Comparison of ENCODE assay signal across 8 cellular contexts in genomic region chr11:124115782-124116616, GRCh38. TPM values are rescaled to one million over a fixed set of nuclear protein-coding genes. Genes with fewer than 3 reads are reported as not detected.
A peak's percentile ranks its signal among the peaks of the same experiment; 100 is the strongest.
DNase-seq lines count a peak whose midpoint lies in the region; ATAC-seq and TF ChIP-seq lines count a peak whose summit lies in the region.

No MANE protein-coding gene starts in this region.

- H3K9me3 ChIP-seq in CD8-positive, alpha-beta T cell (ENCODE audit: low read length): no peaks in the 10 kb centered on the region
- no peaks in the 10 kb centered on the region for H3K9me3 ChIP-seq in HEK293 (ENCODE audit: control insufficient read depth, insufficient read depth, low read depth, low read length)
- H3K9me3 ChIP-seq in heart left ventricle: no peaks in the 10 kb centered on the region
- H3K9me3 ChIP-seq in prostate gland: no peaks in the 10 kb centered on the region

- H3K27me3 Mint-ChIP-seq in CD8-positive, alpha-beta T cell (ENCODE audit: low read depth): peaks cover 3% of the 10 kb centered on the region
- peaks cover 5% of the 10 kb centered on the region for H3K27me3 Mint-ChIP-seq in activated CD8-positive, alpha-beta T cell treated with anti-CD3 and anti-CD28 coated beads for 36 hours

- H3K36me3 Mint-ChIP-seq in CD8-positive, alpha-beta T cell: peaks cover 31% of the 10 kb centered on the region
- peaks cover 5% of the 10 kb centered on the region for H3K36me3 Mint-ChIP-seq in activated CD8-positive, alpha-beta T cell treated with anti-CD3 and anti-CD28 coated beads for 36 hours (ENCODE audit: low read depth)

- H3K27ac ChIP-seq in CD8-positive, alpha-beta T cell (ENCODE audit: low read depth, low read length): peak overlapping the region; percentile 30
- H3K27ac ChIP-seq in HEK293 (ENCODE audit: extremely low read depth, low read depth, low read length): no peak overlapping the region
- H3K27ac ChIP-seq in heart left ventricle: peak overlapping the region in 6 of 12 donors; percentile 5 to 71 (median 36)
- H3K27ac ChIP-seq in prostate gland: peak overlapping the region; percentile 32 to 53

- peaks cover 6% of the 10 kb centered on the region for H3K4me1 ChIP-seq in CD8-positive, alpha-beta T cell (ENCODE audit: insufficient read depth, low read length)
- no peaks in the 10 kb centered on the region for H3K4me1 ChIP-seq in HEK293 (ENCODE audit: control insufficient read depth, insufficient read depth, low read length)
- peaks cover 0 to 18% (median 4%) of the 10 kb centered on the region in 12 donors for H3K4me1 ChIP-seq in heart left ventricle
- H3K4me1 ChIP-seq in prostate gland (replicated peaks): no peaks in the 10 kb centered on the region

- TF ChIP-seq CTCF in CD8-positive, alpha-beta T cell (IDR thresholded peaks at IDR 0.05): no peak
- no peak for TF ChIP-seq CTCF in HEK293 (tag by site-specific recombination; IDR thresholded peaks at IDR 0.05)
- TF ChIP-seq CTCF in activated CD8-positive, alpha-beta T cell treated with anti-CD3 and anti-CD28 coated beads for 36 hours (IDR thresholded peaks at IDR 0.05): no peak
- TF ChIP-seq CTCF in heart left ventricle (IDR thresholded peaks at IDR 0.05): no peak
- TF ChIP-seq CTCF in prostate gland (IDR thresholded peaks at IDR 0.05): no peak

- intact Hi-C loops in CD8-positive, alpha-beta T cell (cut with DNase I, micrococcal nuclease): no loop called here
- intact Hi-C loops in activated CD8-positive, alpha-beta T cell treated with anti-CD3 and anti-CD28 coated beads for 36 hours (cut with micrococcal nuclease): loop anchor here (10.0 kb wide), 1 partner anchor 79 kb away; no protein-coding TSS in a partner anchor
- intact Hi-C loops in heart left ventricle (cut with DNase I): no loop called here
- intact Hi-C loops in prostate gland (cut with DNase I): no loop called here

- no peaks in the 10 kb centered on the region for H3K27me3 ChIP-seq in CD8-positive, alpha-beta T cell (ENCODE audit: insufficient read depth, low read length)
- H3K27me3 ChIP-seq in heart left ventricle: no peaks in the 10 kb centered on the region
- H3K27me3 ChIP-seq in prostate gland (replicated peaks; ENCODE audit: insufficient read depth): no peaks in the 10 kb centered on the region

- WGBS in heart left ventricle, 4 donors: 45 to 53% (median 47%) methylated on average over 12 of the region's 12 CpGs
- WGBS in prostate gland: 26% methylated on average over 12 of the region's 12 CpGs

- peaks cover 28% of the 10 kb centered on the region for H3K4me1 Mint-ChIP-seq in CD8-positive, alpha-beta T cell (ENCODE audit: low read depth)
- peaks cover 10% of the 10 kb centered on the region for H3K4me1 Mint-ChIP-seq in activated CD8-positive, alpha-beta T cell treated with anti-CD3 and anti-CD28 coated beads for 36 hours (ENCODE audit: low read depth)

- CTCF ChIA-PET in CD8-positive, alpha-beta T cell (lab: Charles Lee): interaction anchor here (0.9 to 2.7 kb wide), 5 partner anchors 9 to 46 kb away, joined by 3 to 11 read pairs (median 3); no protein-coding TSS in a partner anchor
- CTCF ChIA-PET in HEK293 (lab: Yijun Ruan, JAX): interaction anchor here (1.5 kb wide), 1 partner anchor 8 kb away, joined by 6 read pairs; no protein-coding TSS in a partner anchor
- CTCF ChIA-PET in activated CD8-positive, alpha-beta T cell treated with anti-CD3 and anti-CD28 coated beads for 36 hours (lab: Charles Lee): interaction anchor here (1.4 to 2.5 kb wide), 2 partner anchors 43 to 79 kb away, joined by 3 to 13 read pairs; no protein-coding TSS in a partner anchor

- H3K4me3 ChIP-seq in CD8-positive, alpha-beta T cell (ENCODE audit: low read depth, low read length): peak overlapping the region; percentile 78
- H3K4me3 ChIP-seq in HEK293 (ENCODE audit: low read depth, low read length) (peak overlapping the region; percentile 44), heart left ventricle (peak overlapping the region; percentile 1 to 77 (median 62)), prostate gland (peak overlapping the region; percentile 44 to 46)

- POLR2A ChIA-PET in CD8-positive, alpha-beta T cell (lab: Charles Lee): no interaction called here
- POLR2A ChIA-PET in HEK293 (lab: Yijun Ruan, JAX): interaction anchor here (1.0 kb wide), 1 partner anchor 40 kb away, joined by 3 read pairs; no protein-coding TSS in a partner anchor
- POLR2A ChIA-PET in activated CD8-positive, alpha-beta T cell treated with anti-CD3 and anti-CD28 coated beads for 36 hours (lab: Charles Lee): interaction anchor here (1.1 kb wide), 1 partner anchor 50 kb away, joined by 3 read pairs; no protein-coding TSS in a partner anchor

- H3K36me3 ChIP-seq in CD8-positive, alpha-beta T cell (ENCODE audit: insufficient read depth, low read length): no peaks in the 10 kb centered on the region
- H3K36me3 ChIP-seq in HEK293 (ENCODE audit: control insufficient read depth in 2 of 2, insufficient read depth in 1 of 2, low read length in 2 of 2) (peaks cover 0 to 30% of the 10 kb centered on the region in 2 experiments; a peak in 1 of 3 replicates), heart left ventricle (peaks cover 0 to 38% (median 19%) of the 10 kb centered on the region in 9 donors), prostate gland (no peaks in the 10 kb centered on the region)

- no peaks in the 10 kb centered on the region for H3K9me3 Mint-ChIP-seq in CD8-positive, alpha-beta T cell
- no peaks in the 10 kb centered on the region for H3K9me3 Mint-ChIP-seq in activated CD8-positive, alpha-beta T cell treated with anti-CD3 and anti-CD28 coated beads for 36 hours

- peak overlapping the region; percentile 96 for H3K4me3 Mint-ChIP-seq in CD8-positive, alpha-beta T cell
- H3K4me3 Mint-ChIP-seq in activated CD8-positive, alpha-beta T cell treated with anti-CD3 and anti-CD28 coated beads for 36 hours: peak overlapping the region; percentile 82

- no peak for TF ChIP-seq POLR2A in heart left ventricle (IDR thresholded peaks at IDR 0.05)
- no peak for TF ChIP-seq POLR2A in prostate gland (IDR thresholded peaks at IDR 0.05)

- ATAC-seq in CD8-positive, alpha-beta T cell: peak; percentile 37
- peak; percentile 34 for ATAC-seq in activated CD8-positive, alpha-beta T cell treated with anti-CD3 and anti-CD28 coated beads for 36 hours
- ATAC-seq in heart left ventricle: peak; percentile 13 to 55 (median 39)

- peak overlapping the region; percentile 87 for H3K27ac Mint-ChIP-seq in CD8-positive, alpha-beta T cell
- H3K27ac Mint-ChIP-seq in activated CD8-positive, alpha-beta T cell treated with anti-CD3 and anti-CD28 coated beads for 36 hours: peak overlapping the region; percentile 80

- no peak for DNase-seq in CD8-positive, alpha-beta T cell
- no peak for DNase-seq in activated CD8-positive, alpha-beta T cell treated with anti-CD3 and anti-CD28 coated beads for 36 hours
- peak in 1 of 5 donors; percentile 28 for DNase-seq in heart left ventricle
- no peak for DNase-seq in prostate gland (ENCODE audit: low spot score)
- DNase-seq in NCI-H82 treated with DMSO at 0.1 percent for 48 hours (lab: John Stamatoyannopoulos, UW; ENCODE audit: unreplicated experiment): no peak
- DNase-seq in hepatic stellate cell (ENCODE audit: low spot score): no peak
- DNase-seq in activated effector memory CD4-positive, alpha-beta T cell treated with Interleukin-2 at 50 U/mL for 16 hours: no peak

TF ChIP-seq in HEK293, 187 proteins besides CTCF, POLR2A, EP300 and RAD21:
- no peak for TF ChIP-seq ZBTB21 (tag by site-specific recombination; IDR thresholded peaks at IDR 0.05)
- TF ChIP-seq SETDB1 (IDR thresholded peaks at IDR 0.05; ENCODE audit: insufficient read length, low read length): no peak
- TF ChIP-seq ZNF426 (tag by site-specific recombination; IDR thresholded peaks at IDR 0.05): no peak
- no peak for TF ChIP-seq ZNF596 (tag by site-specific recombination; IDR thresholded peaks at IDR 0.05)
- no peak for TF ChIP-seq KLF16 (tag by site-specific recombination; IDR thresholded peaks at IDR 0.05)
- no peak for TF ChIP-seq ZNF501 (tag by site-specific recombination; IDR thresholded peaks at IDR 0.05)
- TF ChIP-seq ZNF354C (tag by site-specific recombination; IDR thresholded peaks at IDR 0.05; ENCODE audit: borderline replicate concordance, low read depth): no peak
- no peak for TF ChIP-seq ZNF10 (tag by site-specific recombination; IDR thresholded peaks at IDR 0.05)
- TF ChIP-seq OVOL3 (tag by site-specific recombination; IDR thresholded peaks at IDR 0.05): no peak
- no peak for TF ChIP-seq ZNF121 (tag by site-specific recombination; IDR thresholded peaks at IDR 0.05)
- no peak for TF ChIP-seq ZNF529 (tag by site-specific recombination; IDR thresholded peaks at IDR 0.05; ENCODE audit: insufficient replicate concordance)
- TF ChIP-seq ZNF24 (tag by site-specific recombination; IDR thresholded peaks at IDR 0.05): no peak
- no peak for TF ChIP-seq ZNF561 (tag by site-specific recombination; IDR thresholded peaks at IDR 0.05; ENCODE audit: borderline replicate concordance)

RNA-seq across cellular contexts. Expression of gene VWA5A, which starts 0.7 kb away (rescaled TPM):
- total RNA-seq in CD8-positive, alpha-beta T cell: 1 to 10 TPM; 1.6 to 1.7 TPM
- total RNA-seq in activated CD8-positive, alpha-beta T cell treated with anti-CD3 and anti-CD28 coated beads for 36 hours: 1 to 10 TPM; 4.4 TPM
- total RNA-seq in heart left ventricle (10 to 100 TPM in 1 of 9 donors, 1 to 10 TPM in 8; 2.3 to 13.7 (median 4.2) TPM), prostate gland (10 to 100 TPM; 23.3 to 28.9 TPM)
- polyA plus RNA-seq in heart left ventricle: 1 to 10 TPM; 1.2 to 1.8 TPM
